ENCODE assay signal across 8 cellular contexts in the genomic region with DNA sequence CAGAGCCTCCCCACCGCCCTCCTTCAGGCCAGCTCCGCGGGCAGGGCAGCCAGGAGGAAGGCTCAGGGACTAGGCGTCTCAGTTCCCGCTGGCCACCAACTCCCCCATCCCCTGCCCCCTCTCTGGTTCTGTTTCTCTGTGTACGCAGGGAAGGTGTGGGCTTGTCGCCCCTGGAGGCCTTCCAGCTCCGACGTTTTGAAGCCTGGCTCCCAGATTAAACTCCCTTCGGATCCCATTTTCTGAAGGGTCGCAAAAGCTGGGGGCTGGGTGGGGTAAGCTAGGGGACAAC. TPM values are rescaled to one million over a fixed set of nuclear protein-coding genes. Genes with fewer than 3 reads are reported as not detected.
DNase-seq lines count a peak whose midpoint lies in the region; ATAC-seq and TF ChIP-seq lines count a peak whose summit lies in the region.

No MANE protein-coding gene starts in this region.

- H3K36me3 ChIP-seq in lower lobe of right lung (no peaks in the 10 kb centered on the region), upper lobe of left lung (peaks cover 0 to 3% (median 0%) of the 10 kb centered on the region in 4 donors)

- H3K27me3 ChIP-seq in lower lobe of right lung (ENCODE audit: low read depth) (no peaks in the 10 kb centered on the region), upper lobe of left lung (no peaks in the 10 kb centered on the region)

- no peaks in the 10 kb centered on the region for H3K9me3 Mint-ChIP-seq in CD14-positive monocyte

- H3K4me3 Mint-ChIP-seq in CD14-positive monocyte, result peak overlapping the region; percentile 90 to 95

- intact Hi-C loops in CD14-positive monocyte (cut with micrococcal nuclease), result loop anchor here in 1 of 2 donors (2.0 kb wide), 1 partner anchor 15 kb away; no protein-coding TSS in a partner anchor
- intact Hi-C loops in lower lobe of right lung (cut with DNase I), result no loop called here

- TF ChIP-seq CTCF in CD14-positive monocyte (IDR thresholded peaks at IDR 0.05), result no peak
- TF ChIP-seq CTCF in lower lobe of right lung (IDR thresholded peaks at IDR 0.05), result no peak
- TF ChIP-seq CTCF in upper lobe of left lung (IDR thresholded peaks at IDR 0.05), result no peak

- H3K4me3 ChIP-seq in Jurkat, Clone E6-1 (ENCODE audit: low read length), result peak overlapping the region; percentile 74
- H3K4me3 ChIP-seq in lower lobe of right lung, result peak overlapping the region; percentile 75
- peak overlapping the region; percentile 68 to 89 (median 78) for H3K4me3 ChIP-seq in upper lobe of left lung

- ATAC-seq in GM21381 (IDR thresholded peaks at IDR 0.05; ENCODE audit: unreplicated experiment) (peak; percentile 9), lower lobe of right lung (peak; percentile 65 to 74), upper lobe of left lung (ENCODE audit: low FRiP score in 2 of 2) (peak; percentile 64 to 73)

- H3K27ac ChIP-seq in caudate nucleus (ENCODE audit: low read depth, low read length) (peak overlapping the region; percentile 71), lower lobe of right lung (peak overlapping the region; percentile 84), upper lobe of left lung (peak overlapping the region; percentile 83 to 86 (median 84))

- no peak for TF ChIP-seq POLR2A in upper lobe of left lung (IDR thresholded peaks at IDR 0.05)

- H3K27ac Mint-ChIP-seq in CD14-positive monocyte, result peak overlapping the region; percentile 88 to 97 (median 91)

- H3K4me1 ChIP-seq in lower lobe of right lung (peaks cover 22% of the 10 kb centered on the region), upper lobe of left lung (peaks cover 19 to 27% (median 23%) of the 10 kb centered on the region in 4 donors)

- no peak for TF ChIP-seq EP300 in upper lobe of left lung (IDR thresholded peaks at IDR 0.05)

- no peaks in the 10 kb centered on the region for H3K9me3 ChIP-seq in lower lobe of right lung
- no peaks in the 10 kb centered on the region for H3K9me3 ChIP-seq in upper lobe of left lung

- H3K36me3 Mint-ChIP-seq in CD14-positive monocyte, result peaks cover 6 to 7% of the 10 kb centered on the region in 2 donors

- DNase-seq in CD14-positive monocyte (ENCODE audit: low spot score) (peak; percentile 49), caudate nucleus (lab: John Stamatoyannopoulos, UW) (peak in 4 of 61 donors; percentile 36 to 52 (median 48)), lower lobe of right lung (peak; percentile 54), upper lobe of left lung (peak in 1 of 2 donors; percentile 37), ureter (ENCODE audit: low spot score) (no peak), GF-D8 (lab: John Stamatoyannopoulos, UW) (no peak)
- DNase-seq in Jurkat, Clone E6-1 (ENCODE audit: low read depth, low spot score), result no peak

- peaks cover 0 to 3% (median 1%) of the 10 kb centered on the region in 3 donors for H3K27me3 Mint-ChIP-seq in CD14-positive monocyte (ENCODE audit: low read depth in 3 of 3)

- H3K4me1 Mint-ChIP-seq in CD14-positive monocyte, result peaks cover 37% of the 10 kb centered on the region

- 1 to 4% methylated on average over 9 to 11 of the region's 11 CpGs for WGBS in upper lobe of left lung, 2 donors

RNA-seq across cellular contexts. Expression of a gene that starts 0.3 kb away (rescaled TPM):
- 100 to 1,000 TPM; 148 to 149 TPM for polyA plus RNA-seq in CD14-positive monocyte
- polyA plus RNA-seq in Jurkat, Clone E6-1 (2012; ENCODE audit: insufficient read depth, insufficient read length), result 114 TPM
- total RNA-seq in lower lobe of right lung (68.2 TPM), upper lobe of left lung (10 to 100 TPM; 57.6 to 87.0 (median 66.9) TPM), ureter (88.6 TPM)

RNA-seq across cellular contexts. Expression of a gene that starts 13.7 kb away (rescaled TPM):
- polyA plus RNA-seq in CD14-positive monocyte, result 10 to 100 TPM; 58.8 to 60.6 TPM
- 139 TPM for polyA plus RNA-seq in Jurkat, Clone E6-1 (2012; ENCODE audit: insufficient read depth, insufficient read length)
- 148 TPM for total RNA-seq in lower lobe of right lung
- 100 to 1,000 TPM in 2 of 6 donors, 10 to 100 TPM in 4; 40.9 to 169 (median 81.6) TPM for total RNA-seq in upper lobe of left lung
- 209 TPM for total RNA-seq in ureter

Comparison
In these comparisons a context has a peak if more than half of its experiments do, and no peak if none do; other contexts are left out.
1. DNase-seq: peak in CD14-positive monocyte (single experiment) and lower lobe of right lung (single experiment); none in Jurkat, Clone E6-1 (single experiment), ureter (single experiment) and GF-D8 (single experiment).
2. ATAC-seq: peak in every context shown above with its lines; median percentile 70 in lower lobe of right lung; 68 in upper lobe of left lung; 9 in GM21381.
3. Peak in every context shown above with its lines, with median percentiles within 50 percentile points of each other: H3K4me3 ChIP-seq and H3K27ac ChIP-seq.